Comparison of ENCODE assay signal across 8 cellular contexts in the genomic region with DNA sequence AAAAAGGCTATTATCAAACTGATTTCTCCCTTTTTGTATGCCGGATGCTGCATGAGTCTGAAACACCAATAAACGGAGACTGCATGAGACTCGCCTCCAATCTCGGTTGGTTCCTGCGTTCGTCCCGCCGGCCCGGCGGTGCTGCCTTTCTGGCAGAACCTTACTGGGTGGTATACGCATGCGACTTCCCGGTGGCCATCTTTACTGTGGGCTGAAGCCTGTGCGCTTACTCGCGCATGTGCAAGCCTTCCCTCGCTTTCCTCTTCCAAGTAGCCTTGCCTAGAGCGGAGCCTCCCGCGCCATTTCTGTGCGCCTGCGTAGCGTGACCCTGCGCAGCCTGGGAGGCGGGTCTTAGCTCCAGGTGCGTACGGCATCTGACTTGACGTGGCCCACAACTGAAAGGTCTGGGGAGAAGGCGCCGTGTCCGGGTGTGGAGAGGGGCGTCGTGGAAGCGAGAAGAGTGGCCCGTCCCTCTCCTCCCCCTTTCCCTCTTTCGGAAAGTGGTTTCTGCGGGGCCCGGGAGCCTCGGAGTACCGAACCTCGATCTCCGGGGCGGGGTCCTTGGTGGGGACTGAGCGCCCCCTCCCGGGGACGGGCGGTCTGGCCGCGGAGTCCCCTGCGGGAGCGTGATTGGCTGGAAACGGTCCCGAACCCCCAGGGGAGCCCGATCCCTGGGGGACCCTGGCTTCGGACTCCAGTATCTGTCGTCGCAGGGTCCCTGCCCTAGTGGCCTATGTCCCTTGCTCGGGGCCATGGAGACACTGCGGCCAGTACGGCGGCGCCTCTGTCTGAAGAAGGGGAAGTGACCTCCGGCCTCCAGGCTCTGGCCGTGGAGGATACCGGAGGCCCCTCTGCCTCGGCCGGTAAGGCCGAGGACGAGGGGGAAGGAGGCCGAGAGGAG. TPM values are rescaled to one million over a fixed set of nuclear protein-coding genes. Genes with fewer than 3 reads are reported as not detected.
DNase-seq lines count a peak whose midpoint lies in the region; ATAC-seq and TF ChIP-seq lines count a peak whose summit lies in the region.

TSS of gene PAGR1 (plus strand) at position 360 of the 901 bp plus-strand sequence. CDS start at position 734, 374 bp downstream.

- H3K9me3 ChIP-seq in right cardiac atrium (ENCODE audit: control insufficient read depth, low read length), result no peaks in the 10 kb centered on the region
- H3K9me3 ChIP-seq in aorta (ENCODE audit: control insufficient read depth, low read length), result no peaks in the 10 kb centered on the region

- in situ Hi-C loops in GM13977 (cut with MboI; ENCODE audit: low pct_unique_long_range_greater_than_20kb, low sequenced_read_pairs, unreplicated experiment), result no loop called here

- H3K4me3 ChIP-seq in right cardiac atrium (ENCODE audit: low read length) (peak within 1 kb of the TSS; percentile 62), aorta (ENCODE audit: low read length in 2 of 2) (peak within 1 kb of the TSS; percentile 44 to 60)

- H3K36me3 ChIP-seq in aorta (ENCODE audit: control insufficient read depth in 1 of 2, insufficient read depth in 2 of 2, low read length in 1 of 2), result no peaks in the 10 kb centered on the region

- DNase-seq in GM13977 (ENCODE audit: low spot score), result peak; percentile 96
- peak; percentile 97 for DNase-seq in NCI-H1694 treated with DMSO at 0.1 percent for 48 hours (lab: John Stamatoyannopoulos, UW)
- peak; percentile 92 to 100 (median 98) for DNase-seq in T-helper 2 cell
- DNase-seq in anterior cingulate cortex (lab: John Stamatoyannopoulos, UW), result peak; percentile 92 to 100 (median 97)
- DNase-seq in right cardiac atrium, result peak; percentile 99
- peak; percentile 99 for DNase-seq in putamen (ENCODE audit: low spot score)
- DNase-seq in aorta, result peak; percentile 99

- no peaks in the 10 kb centered on the region for H3K27me3 ChIP-seq in right cardiac atrium (ENCODE audit: control insufficient read depth, insufficient read depth)
- H3K27me3 ChIP-seq in aorta (ENCODE audit: control insufficient read depth in 1 of 2, insufficient read depth in 2 of 2, low read length in 1 of 2), result no peaks in the 10 kb centered on the region

- intact Hi-C loops in right cardiac atrium (cut with DNase I), result loop anchor here in 1 of 4 donors (10.0 kb wide), 1 partner anchor 179 kb away; the partner anchor contains the start of genes HIRIP3 and INO80E
- intact Hi-C loops in aorta (cut with DNase I), result loop anchor here (5.0 to 10.0 kb wide), 3 partner anchors 46 to 949 kb away; partner anchors contain the start of genes CDIPT (in 1 of the 2), CFAP119 (in 1 of the 2), HIRIP3 (in 1 of the 2) and INO80E (in 1 of the 2)

- H3K27ac ChIP-seq in right cardiac atrium (ENCODE audit: low read length) (peak within 1 kb of the TSS; percentile 98), aorta (ENCODE audit: low read depth in 1 of 2, low read length in 2 of 2) (peak within 1 kb of the TSS; percentile 10 to 79)

- H3K4me1 ChIP-seq in right cardiac atrium (ENCODE audit: control insufficient read depth, insufficient read depth, low read length) (peaks cover 2% of the 10 kb centered on the region), aorta (ENCODE audit: control insufficient read depth in 1 of 2, insufficient read depth in 2 of 2, low read length in 2 of 2) (no peaks in the 10 kb centered on the region)

- WGBS in right cardiac atrium, result under 1% methylated on average over 70 of the region's 70 CpGs
- WGBS in aorta, 2 donors, result 0% methylated on average over 59 to 70 of the region's 70 CpGs

- peak; percentile 95 for TF ChIP-seq CTCF in GM13977 (IDR thresholded peaks at IDR 0.05; ENCODE audit: extremely low read depth, insufficient read depth, missing control alignments)

- peak; percentile 66 for ATAC-seq in HG02885 (IDR thresholded peaks at IDR 0.05; ENCODE audit: poor library complexity, unreplicated experiment)
- ATAC-seq in right cardiac atrium, result peak; percentile 86 to 87
- ATAC-seq in aorta (ENCODE audit: low FRiP score), result peak; percentile 87

RNA-seq across cellular contexts. Expression of gene PAGR1, which starts in this region (rescaled TPM):
- total RNA-seq in right cardiac atrium (10 to 100 TPM; 13.7 to 20.3 (median 15.2) TPM), aorta (10 to 100 TPM; 14.9 to 29.7 TPM)
- polyA plus RNA-seq in right cardiac atrium (33.8 TPM), aorta (10 to 100 TPM; 24.2 to 85.3 TPM)

Comparison
In these comparisons a context has a peak if more than half of its experiments do, and no peak if none do; other contexts are left out.
1. Peak in every context shown above with its lines: DNase-seq, ATAC-seq, H3K4me3 ChIP-seq and H3K27ac ChIP-seq.